ENCODE assay signal across 8 cellular contexts in the genomic region with DNA sequence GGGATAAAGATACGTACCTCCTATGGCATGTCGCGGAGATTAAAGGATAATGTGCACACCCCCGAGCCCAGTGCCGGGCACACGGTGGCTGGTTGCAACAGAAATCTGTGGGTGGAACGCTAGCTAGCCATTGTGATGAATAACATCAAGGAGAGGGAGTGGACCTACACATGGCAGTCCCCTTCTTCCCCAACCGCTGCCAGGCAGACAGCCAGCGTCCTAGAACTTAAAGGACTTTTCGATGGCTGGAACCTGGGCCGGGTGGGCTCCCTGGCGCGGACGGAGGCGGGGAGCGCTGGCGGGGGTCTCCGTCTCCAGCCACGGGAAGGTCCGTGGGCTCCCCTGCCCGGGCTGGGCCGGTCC. TPM values are rescaled to one million over a fixed set of nuclear protein-coding genes. Genes with fewer than 3 reads are reported as not detected.
DNase-seq lines count a peak whose midpoint lies in the region; ATAC-seq lines count a peak whose summit lies in the region.

No MANE protein-coding gene starts in this region.

- H3K9me3 ChIP-seq in HUES6 (ENCODE audit: control insufficient read depth, insufficient read depth, low read depth, low read length) (no peaks in the 10 kb centered on the region), mesenchymal stem cell (ENCODE audit: control insufficient read depth, low read length) (no peaks in the 10 kb centered on the region)

- peak overlapping the region; percentile 82 for H4K8ac ChIP-seq in mesenchymal stem cell (ENCODE audit: low read length)

- WGBS in mesenchymal stem cell: 2% methylated on average over 14 of the region's 22 CpGs

- peak overlapping the region in 1 of 2 experiments; percentile 26 for H3K14ac ChIP-seq in mesenchymal stem cell (ENCODE audit: low read length in 2 of 2)

- H3K4me2 ChIP-seq in mesenchymal stem cell (ENCODE audit: low read length, poor library complexity, severe bottlenecking): peak overlapping the region; percentile 99

- peaks cover 23% of the 10 kb centered on the region for H3K79me1 ChIP-seq in mesenchymal stem cell (replicated peaks; ENCODE audit: low read length, poor library complexity, severe bottlenecking)

- no peak overlapping the region for H2BK5ac ChIP-seq in mesenchymal stem cell (ENCODE audit: low read depth, low read length, poor library complexity, severe bottlenecking)

- peak overlapping the region; percentile 45 for H2BK15ac ChIP-seq in mesenchymal stem cell (ENCODE audit: low read depth, poor library complexity, severe bottlenecking)

- ATAC-seq in HG03520 (IDR thresholded peaks at IDR 0.05; ENCODE audit: unreplicated experiment) (no peak), HG03457 (IDR thresholded peaks at IDR 0.05; ENCODE audit: unreplicated experiment) (no peak), GM21529 (IDR thresholded peaks at IDR 0.05; ENCODE audit: unreplicated experiment) (no peak)

- H3K4me1 ChIP-seq in HUES6 (ENCODE audit: control insufficient read depth, insufficient read depth, low read length): peaks cover 21% of the 10 kb centered on the region
- peaks cover 13% of the 10 kb centered on the region for H3K4me1 ChIP-seq in mesenchymal stem cell (ENCODE audit: control insufficient read depth, insufficient read depth, low read depth, low read length)

- H3K27me3 ChIP-seq in HUES6 (ENCODE audit: control insufficient read depth, insufficient read depth, low read length): peaks cover 28% of the 10 kb centered on the region
- peaks cover 10 to 12% of the 10 kb centered on the region in 2 experiments for H3K27me3 ChIP-seq in mesenchymal stem cell (ENCODE audit: control insufficient read depth in 1 of 2, insufficient read depth in 1 of 2, low read length in 2 of 2)

- H3K9ac ChIP-seq in HUES6 (ENCODE audit: low read length): peak overlapping the region; percentile 94
- peak overlapping the region; percentile 84 for H3K9ac ChIP-seq in mesenchymal stem cell (ENCODE audit: low read length)

- H3K18ac ChIP-seq in mesenchymal stem cell (ENCODE audit: low read depth in 1 of 2, low read length in 2 of 2): peak overlapping the region; percentile 44 to 63

- H3K4me3 ChIP-seq in HUES6 (ENCODE audit: low read depth, low read length) (peak overlapping the region; percentile 92), mesenchymal stem cell (ENCODE audit: insufficient read depth in 1 of 2, low read depth in 1 of 2, low read length in 2 of 2) (peak overlapping the region; percentile 76 to 93)

- peak overlapping the region in 1 of 2 experiments; percentile 19 for H3K4ac ChIP-seq in mesenchymal stem cell (ENCODE audit: low read depth in 1 of 2, low read length in 2 of 2)

- DNase-seq in CD1c-positive myeloid dendritic cell (ENCODE audit: extremely low spot score) (peak; percentile 27), caudate nucleus (lab: John Stamatoyannopoulos, UW) (peak in 1 of 61 donors; percentile 68), mesenchymal stem cell (no peak), DMS79 (lab: John Stamatoyannopoulos, UW) (no peak)

- no peak overlapping the region for H2BK120ac ChIP-seq in mesenchymal stem cell (ENCODE audit: low read depth, low read length)

- no peaks in the 10 kb centered on the region for H3K36me3 ChIP-seq in HUES6 (ENCODE audit: control insufficient read depth, insufficient read depth, low read length)
- no peaks in the 10 kb centered on the region for H3K36me3 ChIP-seq in mesenchymal stem cell (ENCODE audit: control insufficient read depth in 1 of 2, insufficient read depth in 2 of 2, low read depth in 1 of 2, low read length in 2 of 2)

- no peak overlapping the region for H3K23ac ChIP-seq in mesenchymal stem cell (ENCODE audit: low read length in 2 of 2)

- H2AFZ ChIP-seq in mesenchymal stem cell (ENCODE audit: low read depth, low read length): peak overlapping the region; percentile 68

- H3K27ac ChIP-seq in HUES6 (ENCODE audit: low read depth, low read length): peak overlapping the region; percentile 75; the same call in 1 of the 2 replicates
- peak overlapping the region; percentile 73 for H3K27ac ChIP-seq in caudate nucleus (ENCODE audit: low read depth, low read length)
- H3K27ac ChIP-seq in mesenchymal stem cell (ENCODE audit: low read length, poor library complexity, severe bottlenecking): no peak overlapping the region

- H2AK5ac ChIP-seq in mesenchymal stem cell (ENCODE audit: low read length, severe bottlenecking): no peak overlapping the region

- peak overlapping the region in 1 of 2 experiments; percentile 19 for H2BK12ac ChIP-seq in mesenchymal stem cell (ENCODE audit: low read length in 2 of 2)

- no peak overlapping the region for H4K91ac ChIP-seq in mesenchymal stem cell (ENCODE audit: low read length)

RNA-seq across cellular contexts. Expression of a gene that starts 0.3 kb away (rescaled TPM):
- 2.3 TPM for polyA plus RNA-seq in mesenchymal stem cell (2013, experiment 1 of 2)
- 2.3 TPM for polyA plus RNA-seq in mesenchymal stem cell (2013, experiment 2 of 2)
